36 cellular contexts compared by ENCODE assay signal in the genomic region with DNA sequence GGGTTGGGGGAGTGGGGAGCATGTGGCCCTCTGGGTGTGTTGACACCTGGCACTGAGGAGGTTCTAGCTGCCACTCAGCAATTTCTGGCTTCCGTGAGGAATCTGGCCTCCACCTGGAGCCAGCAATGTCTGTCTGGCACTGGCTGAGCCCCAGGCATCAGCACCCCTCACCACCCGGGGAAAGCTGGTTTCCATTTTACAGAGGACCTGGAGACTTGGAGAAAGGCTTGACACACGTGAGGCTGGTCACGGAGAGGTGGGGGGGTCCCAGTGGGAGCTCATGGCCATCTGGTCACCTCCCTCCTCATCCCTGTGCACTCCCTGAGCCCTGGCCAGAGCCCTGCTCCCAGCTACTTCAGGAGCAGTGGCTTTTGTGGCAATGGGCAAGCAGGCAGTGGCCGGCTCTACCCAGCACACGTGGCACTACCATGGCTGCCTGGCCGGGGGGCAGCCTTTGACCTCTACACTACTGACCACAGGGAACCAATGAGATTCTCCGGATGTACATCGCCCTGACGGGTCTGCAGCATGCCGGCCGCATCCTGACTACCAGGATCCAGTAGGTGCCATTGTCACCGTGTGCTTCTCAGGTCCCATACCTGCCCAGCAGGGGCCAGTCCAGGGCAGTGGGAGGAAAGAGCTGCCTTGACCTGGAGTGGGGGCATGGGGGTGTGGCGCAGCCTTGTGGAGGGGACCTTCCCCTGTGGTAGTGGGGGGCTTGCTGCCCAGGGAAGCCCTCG.
"Had no signal": no experiment of that assay in that cellular context is flagged by ENCODE, and none has a peak within 500 bp of the region (broad histone marks: within the 10 kb centered on the region; RNA-seq: fewer than 3 reads in every experiment).

No MANE protein-coding gene starts in this region.

- H3K27me3 ChIP-seq: body of pancreas, breast epithelium, Peyer's patch had no signal

- ATAC-seq: activated CD8-positive, alpha-beta memory T cell treated with anti-CD3 and anti-CD28 coated beads, Interleukin-2, amount 10 ng/mL, durations not matched to agents 7 days and 5 days; activated naive CD4-positive, alpha-beta T cell treated with anti-CD3 and anti-CD28 coated beads, Interleukin-2, amount 50 U/mL, for 72 hours; body of pancreas; Right ventricle myocardium inferior; SK-N-SH treated with all-trans-retinoic acid at 6 μM for 48 hours; T-cell had no signal

- H3K9me3 ChIP-seq: body of pancreas, breast epithelium, Peyer's patch had no signal

- H3K4me1 ChIP-seq: body of pancreas, breast epithelium, Peyer's patch had no signal

- DNase-seq: activated B cell treated with CpG ODN at 0.5 μM for 24 hours; activated CD4-positive, alpha-beta memory T cell treated with anti-CD3 and anti-CD28 coated beads for 36 hours; activated CD4-positive, alpha-beta T cell treated with anti-CD3 and anti-CD28 coated beads for 4 hours; activated CD4-positive, alpha-beta T cell treated with anti-CD3 and anti-CD28 coated beads, Interleukin-2, amount 50 U/mL, for 1 hour; activated CD4-positive, CD25-positive, alpha-beta regulatory T cell treated with anti-CD3 and anti-CD28 coated beads, Interleukin-2, amount 50 U/mL, for 72 hours; activated CD8-positive, alpha-beta memory T cell treated with anti-CD3 and anti-CD28 coated beads for 24 hours; activated CD8-positive, alpha-beta memory T cell treated with anti-CD3 and anti-CD28 coated beads, Interleukin-2, amount 10 ng/mL, durations not matched to agents 7 days and 5 days; activated CD8-positive, alpha-beta memory T cell treated with anti-CD3 and anti-CD28 coated beads, Interleukin-2, amount 50 U/mL, for 48 hours; activated effector memory CD4-positive, alpha-beta T cell treated with Interleukin-2 at 50 U/mL for 16 hours; activated naive CD4-positive, alpha-beta T cell treated with Interleukin-2 at 50 U/mL for 16 hours; activated T-cell treated with anti-CD3 and anti-CD28 coated beads, Interleukin-2, amount 50 U/mL, for 48 hours; amniotic stem cell; body of pancreas; NCI-H1092 treated with DMSO at 0.1 percent for 48 hours; NCI-H1417; NCI-H146; NCI-H187; NCI-H2029 treated with DMSO at 0.1 percent for 48 hours; NCI-H2107; NCI-H2171; NCI-H2227 treated with DMSO at 0.1 percent for 48 hours; NCI-H446; NCI-H524; NCI-H69; Peyer's patch; RPMI8226; SIG-M5; T-cell; T-helper 2 cell; T-helper 9 cell had no signal

- H3K9ac ChIP-seq: KMS-11 had no signal

- H3K4me3 ChIP-seq: body of pancreas, breast epithelium, Peyer's patch had no signal

- H3K27ac ChIP-seq: body of pancreas, breast epithelium, KMS-11, Peyer's patch, VCaP had no signal

- H3K4me2 ChIP-seq: KMS-11 had no signal
